24 cellular contexts compared by ENCODE assay signal in the genomic region with DNA sequence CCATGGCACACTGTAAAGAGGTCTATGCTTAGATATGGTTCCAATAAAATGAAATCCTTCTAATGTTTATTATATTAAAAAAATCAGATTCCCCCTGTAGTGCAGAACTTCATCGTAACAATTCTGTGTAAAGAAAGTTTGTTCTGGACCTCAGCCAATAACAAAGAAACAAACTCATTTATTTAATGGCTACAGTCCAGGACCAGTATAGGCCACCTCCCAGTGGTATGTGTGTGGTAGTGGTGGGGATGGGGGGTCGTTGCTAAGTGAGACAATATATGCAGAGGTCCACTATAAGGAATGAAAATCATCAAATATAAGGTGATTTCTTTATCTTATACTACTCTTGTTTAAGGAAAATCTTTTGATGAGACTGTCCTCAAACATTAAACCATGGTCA.
"Had no signal": no experiment of that assay in that cellular context is flagged by ENCODE, and none has a peak within 500 bp of the region (broad histone marks: within the 10 kb centered on the region; RNA-seq: fewer than 3 reads in every experiment).

No MANE protein-coding gene starts in this region.

- H3K4me1 ChIP-seq: right atrium auricular region, testis had no signal

- FAIRE-seq: islet of Langerhans had no signal

- DNase-seq: dorsolateral prefrontal cortex; effector CD4-positive, alpha-beta T cell; foreskin keratinocyte; glutamatergic neuron; heart right ventricle; hippocampal formation; left cardiac atrium; left lung; mammary epithelial cell; mesendoderm; midbrain; naive thymus-derived CD4-positive, alpha-beta T cell; stimulated activated CD4-positive, alpha-beta T cell treated with anti-CD3 and anti-CD28 coated beads, Interleukin-4, amount 100 ng/mL, for 4 hours; stimulated activated naive CD8-positive, alpha-beta T cell treated with anti-CD3 and anti-CD28 coated beads, Interleukin-15, Interleukin-2, amounts not matched to agents 100 U/mL and 50 U/mL, for 24 hours; substantia nigra; testis; tibial artery had no signal

- H3K4me3 ChIP-seq: coronary artery, dorsolateral prefrontal cortex, gastroesophageal sphincter, heart right ventricle, left lung, neural progenitor cell, right atrium auricular region, smooth muscle cell, testis, tibial artery had no signal

- H3K36me3 ChIP-seq: gastroesophageal sphincter, heart right ventricle, left lung, neural progenitor cell, right atrium auricular region had no signal

- H3K9me3 ChIP-seq: gastroesophageal sphincter, heart right ventricle, left lung, right atrium auricular region, testis, tibial artery had no signal

- H3K27ac ChIP-seq: coronary artery, dorsolateral prefrontal cortex, foreskin keratinocyte, gastroesophageal sphincter, heart right ventricle, left lung, neural progenitor cell, parathyroid adenoma, right atrium auricular region, testis, tibial artery had no signal
